Comparison of ENCODE assay signal across 8 cellular contexts in genomic region chr18:12744103-12744502, GRCh38. TPM values are rescaled to one million over a fixed set of nuclear protein-coding genes. Genes with fewer than 3 reads are reported as not detected.
DNase-seq lines count a peak whose midpoint lies in the region; ATAC-seq and TF ChIP-seq lines count a peak whose summit lies in the region.

No MANE protein-coding gene starts in this region.

- no peak for TF ChIP-seq POLR2A in tibial nerve (IDR thresholded peaks at IDR 0.05)

- H3K4me3 ChIP-seq in ascending aorta (no peak overlapping the region), tibial nerve (no peak overlapping the region)

- H3K27ac ChIP-seq in ascending aorta (no peak overlapping the region), tibial nerve (no peak overlapping the region)

- no peak overlapping the region for H3K4me3 Mint-ChIP-seq in activated naive CD8-positive, alpha-beta T cell treated with anti-CD3 and anti-CD28 coated beads, Interleukin-2, amount 10 ng/mL, durations not matched to agents 7 days and 5 days
- H3K4me3 Mint-ChIP-seq in activated naive CD8-positive, alpha-beta T cell treated with anti-CD3 and anti-CD28 coated beads for 36 hours, result no peak overlapping the region

- H3K27me3 Mint-ChIP-seq in activated naive CD8-positive, alpha-beta T cell treated with anti-CD3 and anti-CD28 coated beads, Interleukin-2, amount 10 ng/mL, durations not matched to agents 7 days and 5 days, result no peaks in the 10 kb centered on the region
- H3K27me3 Mint-ChIP-seq in activated naive CD8-positive, alpha-beta T cell treated with anti-CD3 and anti-CD28 coated beads for 36 hours, result no peaks in the 10 kb centered on the region

- H3K36me3 ChIP-seq in ascending aorta (no peaks in the 10 kb centered on the region), tibial nerve (no peaks in the 10 kb centered on the region)

- H3K27ac Mint-ChIP-seq in activated naive CD8-positive, alpha-beta T cell treated with anti-CD3 and anti-CD28 coated beads, Interleukin-2, amount 10 ng/mL, durations not matched to agents 7 days and 5 days, result no peak overlapping the region
- H3K27ac Mint-ChIP-seq in activated naive CD8-positive, alpha-beta T cell treated with anti-CD3 and anti-CD28 coated beads for 36 hours, result no peak overlapping the region

- WGBS in tibial nerve, 2 donors, result 0 to 2% methylated on average over 2 of the region's 2 CpGs

- no peaks in the 10 kb centered on the region for H3K9me3 Mint-ChIP-seq in activated naive CD8-positive, alpha-beta T cell treated with anti-CD3 and anti-CD28 coated beads, Interleukin-2, amount 10 ng/mL, durations not matched to agents 7 days and 5 days
- H3K9me3 Mint-ChIP-seq in activated naive CD8-positive, alpha-beta T cell treated with anti-CD3 and anti-CD28 coated beads for 36 hours, result no peaks in the 10 kb centered on the region

- H3K36me3 Mint-ChIP-seq in activated naive CD8-positive, alpha-beta T cell treated with anti-CD3 and anti-CD28 coated beads, Interleukin-2, amount 10 ng/mL, durations not matched to agents 7 days and 5 days, result no peaks in the 10 kb centered on the region
- no peaks in the 10 kb centered on the region for H3K36me3 Mint-ChIP-seq in activated naive CD8-positive, alpha-beta T cell treated with anti-CD3 and anti-CD28 coated beads for 36 hours

- no peaks in the 10 kb centered on the region for H3K4me1 Mint-ChIP-seq in activated naive CD8-positive, alpha-beta T cell treated with anti-CD3 and anti-CD28 coated beads, Interleukin-2, amount 10 ng/mL, durations not matched to agents 7 days and 5 days
- peaks cover under 1% of the 10 kb centered on the region for H3K4me1 Mint-ChIP-seq in activated naive CD8-positive, alpha-beta T cell treated with anti-CD3 and anti-CD28 coated beads for 36 hours

- POLR2A ChIA-PET in activated naive CD8-positive, alpha-beta T cell treated with anti-CD3 and anti-CD28 coated beads, Interleukin-2, amount 10 ng/mL, durations not matched to agents 7 days and 5 days (lab: Charles Lee), result no interaction called here

- no peak for TF ChIP-seq EP300 in tibial nerve (IDR thresholded peaks at IDR 0.05)

- DNase-seq in activated naive CD8-positive, alpha-beta T cell treated with anti-CD3 and anti-CD28 coated beads, Interleukin-2, amount 10 ng/mL, durations not matched to agents 7 days and 5 days, result no peak
- no peak for DNase-seq in activated naive CD8-positive, alpha-beta T cell treated with anti-CD3 and anti-CD28 coated beads for 36 hours
- DNase-seq in NCI-H2081 treated with DMSO at 0.1 percent for 48 hours (lab: John Stamatoyannopoulos, UW), result peak; percentile 10
- no peak for DNase-seq in ascending aorta (ENCODE audit: low spot score in 2 of 2)
- peak; percentile 65 for DNase-seq in inferior parietal cortex (ENCODE audit: extremely low spot score)
- no peak for DNase-seq in tibial nerve (ENCODE audit: low spot score in 2 of 2)
- DNase-seq in NCI-H187 treated with DMSO at 0.1 percent for 48 hours (lab: John Stamatoyannopoulos, UW), result no peak
- no peak for DNase-seq in cortex of kidney (lab: John Stamatoyannopoulos, UW)

- TF ChIP-seq CTCF in ascending aorta (IDR thresholded peaks at IDR 0.05) (peak in 2 of 3 experiments; percentile 37 to 57), tibial nerve (IDR thresholded peaks at IDR 0.05) (peak; percentile 26 to 50 (median 39))

- ATAC-seq in activated naive CD8-positive, alpha-beta T cell treated with anti-CD3 and anti-CD28 coated beads, Interleukin-2, amount 10 ng/mL, durations not matched to agents 7 days and 5 days (ENCODE audit: low read depth), result peak; percentile 61

- intact Hi-C loops in ascending aorta (cut with DNase I), result loop anchor here (1.0 to 5.0 kb wide), 2 partner anchors 148 to 190 kb away; no protein-coding TSS in a partner anchor

- H3K27me3 ChIP-seq in ascending aorta, result no peaks in the 10 kb centered on the region
- H3K27me3 ChIP-seq in tibial nerve, result no peaks in the 10 kb centered on the region

- H3K9me3 ChIP-seq in ascending aorta (no peaks in the 10 kb centered on the region), tibial nerve (no peaks in the 10 kb centered on the region)

- H3K4me1 ChIP-seq in ascending aorta, result no peaks in the 10 kb centered on the region
- H3K4me1 ChIP-seq in tibial nerve, result no peaks in the 10 kb centered on the region

RNA-seq across cellular contexts. Expression of gene PSMG2, which starts 41.3 kb away (rescaled TPM):
- 10 to 100 TPM; 90.6 to 97.2 TPM for total RNA-seq in activated naive CD8-positive, alpha-beta T cell treated with anti-CD3 and anti-CD28 coated beads, Interleukin-2, amount 10 ng/mL, durations not matched to agents 7 days and 5 days
- 100 to 1,000 TPM; 121 to 125 TPM for total RNA-seq in activated naive CD8-positive, alpha-beta T cell treated with anti-CD3 and anti-CD28 coated beads for 36 hours
- total RNA-seq in ascending aorta, result 52.2 TPM
- total RNA-seq in tibial nerve, result 100 to 1,000 TPM in 1 of 4 donors, 10 to 100 TPM in 3; 52.6 to 102 (median 75.3) TPM

RNA-seq across cellular contexts. Expression of gene CEP76, which starts 41.6 kb away (rescaled TPM):
- total RNA-seq in activated naive CD8-positive, alpha-beta T cell treated with anti-CD3 and anti-CD28 coated beads, Interleukin-2, amount 10 ng/mL, durations not matched to agents 7 days and 5 days, result 10 to 100 TPM; 12.4 to 14.4 TPM
- 10 to 100 TPM; 14.4 to 16.8 TPM for total RNA-seq in activated naive CD8-positive, alpha-beta T cell treated with anti-CD3 and anti-CD28 coated beads for 36 hours
- total RNA-seq in ascending aorta (10.3 TPM), tibial nerve (10 to 100 TPM in 2 of 4 donors, 1 to 10 TPM in 2; 3.1 to 13.6 (median 9.8) TPM)

Comparison
In these comparisons a context has a peak if more than half of its experiments do, and no peak if none do; other contexts are left out.
1. DNase-seq: peak in NCI-H2081 treated with DMSO at 0.1 percent for 48 hours (single experiment) and inferior parietal cortex (single experiment); none in activated naive CD8-positive, alpha-beta T cell treated with anti-CD3 and anti-CD28 coated beads, Interleukin-2, amount 10 ng/mL, durations not matched to agents 7 days and 5 days (single experiment), activated naive CD8-positive, alpha-beta T cell treated with anti-CD3 and anti-CD28 coated beads for 36 hours (single experiment), ascending aorta (0 of 2), tibial nerve (0 of 2), NCI-H187 treated with DMSO at 0.1 percent for 48 hours (single experiment) and cortex of kidney (single experiment).